ENCODE assay signal across 1 cellular context in the genomic region with DNA sequence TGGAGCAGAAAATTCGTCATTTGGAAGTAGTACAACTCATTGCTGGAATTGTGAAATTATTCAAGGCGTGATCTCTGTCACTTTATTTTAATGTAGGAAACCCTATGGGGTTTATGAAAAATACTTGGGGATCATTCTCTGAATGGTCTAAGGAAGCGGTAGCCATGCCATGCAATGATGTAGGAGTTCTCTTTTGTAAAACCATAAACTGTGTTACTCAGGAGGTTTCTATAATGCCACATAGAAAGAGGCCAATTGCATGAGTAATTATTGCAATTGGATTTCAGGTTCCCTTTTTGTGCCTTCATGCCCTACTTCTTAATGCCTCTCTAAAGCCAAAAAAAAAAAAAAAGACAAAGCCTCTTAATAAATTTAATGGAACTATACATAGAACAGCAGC.
TF ChIP-seq lines count a peak whose summit lies in the region.

No MANE protein-coding gene starts in this region.

TF ChIP-seq in HCT116, 20 proteins besides CTCF, POLR2A, EP300 and RAD21 (continued from another document):
- TF ChIP-seq TCF7L2 (IDR thresholded peaks at IDR 0.05; ENCODE audit: borderline replicate concordance, extremely low read depth, insufficient read depth, insufficient read length): no peak
- TF ChIP-seq SP1 (IDR thresholded peaks at IDR 0.05; ENCODE audit: low read depth): no peak
